Comparison of ENCODE assay signal across 8 cellular contexts in genomic region chr17:77371117-77371887, GRCh38.
DNase-seq lines count a peak whose midpoint lies in the region; ATAC-seq and TF ChIP-seq lines count a peak whose summit lies in the region.

No MANE protein-coding gene starts in this region.

- no peak overlapping the region for H2AFZ ChIP-seq in ACC112 (ENCODE audit: low read length, unreplicated experiment)

- H3K4me3 ChIP-seq in ACC112 (ENCODE audit: low read depth, low read length) (no peak overlapping the region), muscle layer of colon (ENCODE audit: low read depth in 1 of 2, low read length in 2 of 2) (peak overlapping the region in 1 of 2 donors; percentile 33)

- H3K36me3 ChIP-seq in ACC112 (ENCODE audit: insufficient read depth, low read length) (no peaks in the 10 kb centered on the region), muscle layer of colon (ENCODE audit: insufficient read depth, low read length) (no peaks in the 10 kb centered on the region)

- TF ChIP-seq CTCF in omental fat pad (IDR thresholded peaks at IDR 0.05) = no peak

- DNase-seq in LHCN-M2 (ENCODE audit: low read depth) (peak; percentile 59), cerebellar cortex (ENCODE audit: low spot score) (peak; percentile 22), omental fat pad (ENCODE audit: low spot score) (no peak), HK-2 (ENCODE audit: unreplicated experiment) (no peak)

- ATAC-seq in omental fat pad (ENCODE audit: low FRiP score) = no peak
- no peak for ATAC-seq in HG03135 (IDR thresholded peaks at IDR 0.05; ENCODE audit: unreplicated experiment)
- no peak for ATAC-seq in GM18909 (IDR thresholded peaks at IDR 0.05; ENCODE audit: poor library complexity, unreplicated experiment)

- peak overlapping the region; percentile 61; the same call in 1 of the 2 replicates for H3K27ac ChIP-seq in ACC112 (ENCODE audit: low read depth, low read length)
- peak overlapping the region; percentile 96 for H3K27ac ChIP-seq in muscle layer of colon (ENCODE audit: low read depth, low read length)

- H3K9me3 ChIP-seq in muscle layer of colon (ENCODE audit: low read length) = no peaks in the 10 kb centered on the region

- H3K4me1 ChIP-seq in ACC112 (ENCODE audit: control insufficient read depth, insufficient read depth, low read length, unreplicated experiment) (peaks cover 55% of the 10 kb centered on the region), muscle layer of colon (ENCODE audit: insufficient read depth, low read length) (peaks cover 54% of the 10 kb centered on the region)

- peak overlapping the region; percentile 81 for H3K9ac ChIP-seq in muscle layer of colon (ENCODE audit: low read length)

- peaks cover 92% of the 10 kb centered on the region for H3K79me2 ChIP-seq in ACC112 (ENCODE audit: control insufficient read depth, insufficient read depth, low read length, unreplicated experiment)

- H3K27me3 ChIP-seq in ACC112 (ENCODE audit: insufficient read depth, low read length) (no peaks in the 10 kb centered on the region), muscle layer of colon (ENCODE audit: control insufficient read depth in 1 of 2, insufficient read depth in 2 of 2, low read length in 2 of 2) (no peaks in the 10 kb centered on the region)

Comparison
In these comparisons a context has a peak if more than half of its experiments do, and no peak if none do; other contexts are left out.
1. DNase-seq: peak in LHCN-M2 (single experiment) and cerebellar cortex (single experiment); none in omental fat pad (single experiment) and HK-2 (single experiment).